Comparison of ENCODE assay signal across 8 cellular contexts in genomic region chr1:159188375-159188788, GRCh38. TPM values are rescaled to one million over a fixed set of nuclear protein-coding genes. Genes with fewer than 3 reads are reported as not detected.
DNase-seq lines count a peak whose midpoint lies in the region; ATAC-seq, FAIRE-seq and TF ChIP-seq lines count a peak whose summit lies in the region.

No MANE protein-coding gene starts in this region.

- H3K4me3 Mint-ChIP-seq in brain = peak overlapping the region; percentile 86 to 91 (median 88)
- peak overlapping the region; percentile 21 for H3K4me3 Mint-ChIP-seq in stimulated activated naive CD8-positive, alpha-beta T cell treated with anti-CD3 and anti-CD28 coated beads, Interleukin-15, Interleukin-2, amounts not matched to agents 100 ng/mL and 50 ng/mL, for 24 hours

- no peaks in the 10 kb centered on the region for H3K36me3 ChIP-seq in kidney (ENCODE audit: control insufficient read depth in 1 of 2, insufficient read depth in 2 of 2, low read length in 2 of 2)

- H3K27me3 Mint-ChIP-seq in brain = peaks cover 6% of the 10 kb centered on the region
- peaks cover 63% of the 10 kb centered on the region for H3K27me3 Mint-ChIP-seq in stimulated activated naive CD8-positive, alpha-beta T cell treated with anti-CD3 and anti-CD28 coated beads, Interleukin-15, Interleukin-2, amounts not matched to agents 100 ng/mL and 50 ng/mL, for 24 hours

- no peak for TF ChIP-seq CTCF in brain (conservative IDR thresholded peaks at IDR 0.05)
- TF ChIP-seq CTCF in kidney (IDR thresholded peaks at IDR 0.05; ENCODE audit: borderline replicate concordance, extremely low read depth, insufficient read depth) = no peak

- intact Hi-C loops in kidney (cut with DNase I) = no loop called here

- ATAC-seq in GM19452 (IDR thresholded peaks at IDR 0.05; ENCODE audit: unreplicated experiment) (peak; percentile 84), GM21737 (IDR thresholded peaks at IDR 0.05; ENCODE audit: unreplicated experiment) (no peak)

- H3K4me1 ChIP-seq in kidney (ENCODE audit: control insufficient read depth in 1 of 2, insufficient read depth in 1 of 2, low read depth in 1 of 2, low read length in 2 of 2) = no peaks in the 10 kb centered on the region

- peaks cover 13% of the 10 kb centered on the region for H3K36me3 Mint-ChIP-seq in brain
- no peaks in the 10 kb centered on the region for H3K36me3 Mint-ChIP-seq in stimulated activated naive CD8-positive, alpha-beta T cell treated with anti-CD3 and anti-CD28 coated beads, Interleukin-15, Interleukin-2, amounts not matched to agents 100 ng/mL and 50 ng/mL, for 24 hours (ENCODE audit: low read depth)

- H3K9ac ChIP-seq in kidney (ENCODE audit: low read length in 2 of 2) = no peak overlapping the region

- H3K27ac Mint-ChIP-seq in brain = peak overlapping the region; percentile 64 to 94 (median 88)
- no peak overlapping the region for H3K27ac Mint-ChIP-seq in stimulated activated naive CD8-positive, alpha-beta T cell treated with anti-CD3 and anti-CD28 coated beads, Interleukin-15, Interleukin-2, amounts not matched to agents 100 ng/mL and 50 ng/mL, for 24 hours

- H3K27ac ChIP-seq in kidney (ENCODE audit: low read depth in 2 of 2, low read length in 2 of 2) = no peak overlapping the region

- peak overlapping the region in 1 of 2 donors; percentile 10 for H3K4me3 ChIP-seq in kidney (ENCODE audit: low read length in 2 of 2)

- H3K9me3 ChIP-seq in kidney (ENCODE audit: control insufficient read depth in 1 of 2, low read length in 2 of 2) = no peaks in the 10 kb centered on the region

- no peaks in the 10 kb centered on the region for H3K9me3 Mint-ChIP-seq in brain
- H3K9me3 Mint-ChIP-seq in stimulated activated naive CD8-positive, alpha-beta T cell treated with anti-CD3 and anti-CD28 coated beads, Interleukin-15, Interleukin-2, amounts not matched to agents 100 ng/mL and 50 ng/mL, for 24 hours = no peaks in the 10 kb centered on the region

- no peak for FAIRE-seq in kidney (lab: Jason Lieb, UNC)

- peak; percentile 73 for DNase-seq in DMS79 (lab: John Stamatoyannopoulos, UW)
- DNase-seq in HK-2 (ENCODE audit: unreplicated experiment) = peak; percentile 62
- peak; percentile 86 for DNase-seq in kidney
- no peak for DNase-seq in NCI-H2171 (lab: John Stamatoyannopoulos, UW)

- peaks cover 45% of the 10 kb centered on the region for H3K4me1 Mint-ChIP-seq in brain
- H3K4me1 Mint-ChIP-seq in stimulated activated naive CD8-positive, alpha-beta T cell treated with anti-CD3 and anti-CD28 coated beads, Interleukin-15, Interleukin-2, amounts not matched to agents 100 ng/mL and 50 ng/mL, for 24 hours (ENCODE audit: low read depth) = peaks cover 5% of the 10 kb centered on the region

RNA-seq across cellular contexts. Expression of gene ACKR1, which starts 16.3 kb away (rescaled TPM):
- polyA plus RNA-seq in brain (ENCODE audit: insufficient read depth, low read depth, low replicate concordance) = 10.7 TPM
- total RNA-seq in kidney = 142 TPM
- polyA plus RNA-seq in kidney (ENCODE audit: insufficient read depth, low read depth, low replicate concordance) = 3.4 TPM

RNA-seq across cellular contexts. Expression of gene CADM3, which starts 17.0 kb away (rescaled TPM):
- polyA plus RNA-seq in brain (ENCODE audit: insufficient read depth, low read depth, low replicate concordance) = 86.2 TPM
- 25.8 TPM for total RNA-seq in kidney
- 0.56 TPM for polyA plus RNA-seq in kidney (ENCODE audit: insufficient read depth, low read depth, low replicate concordance)

Comparison
In these comparisons a context has a peak if more than half of its experiments do, and no peak if none do; other contexts are left out.
1. RNA of gene CADM3, which starts 17.0 kb away (polyA plus RNA-seq): 86.2 TPM in brain (single experiment); 0.56 TPM in kidney (single experiment); every median in the first group is over 10 times any median in the second.